In genomic region chr20:38330638-38331037, GRCh38 we compare ENCODE assay signal across 25 cellular contexts. TPM values are rescaled to one million over a fixed set of nuclear protein-coding genes. Genes with fewer than 3 reads are reported as not detected.
A peak's percentile ranks its signal among the peaks of the same experiment; 100 is the strongest.
DNase-seq lines count a peak whose midpoint lies in the region; ATAC-seq, FAIRE-seq and TF ChIP-seq lines count a peak whose summit lies in the region.
"Had no signal": no experiment of that assay in that cellular context is flagged by ENCODE, and none has a peak within 500 bp of the region (broad histone marks: within the 10 kb centered on the region; RNA-seq: fewer than 3 reads in every experiment).

No MANE protein-coding gene starts in this region.

- peak; percentile 92 for ATAC-seq in left lobe of liver
- peak; percentile 88 to 97 (median 93) for ATAC-seq in right lobe of liver
- no peak for ATAC-seq in T-helper 17 cell
- ATAC-seq in GM21528 (IDR thresholded peaks at IDR 0.05; ENCODE audit: low FRiP score, unreplicated experiment), result no peak
- ATAC-seq: GM12878, GM23338, HCT116 had no signal

- FAIRE-seq in HTR-8/SVneo (lab: Jason Lieb, UNC), result peak; percentile 62
- FAIRE-seq: A204.1, D721Med, GM12878, GM19239 had no signal

- 19% methylated on average over 3 of the region's 3 CpGs for WGBS in right lobe of liver (ENCODE audit: insufficient coverage, low coverage, low lambda C conversion rate, missing lambda C conversion rate)

- TF ChIP-seq POLR2A in right lobe of liver (IDR thresholded peaks at IDR 0.05), result no peak

- peaks cover 0 to 13% (median 6%) of the 10 kb centered on the region in 4 donors for H3K4me1 ChIP-seq in right lobe of liver
- H3K4me1 ChIP-seq: BE2C; BLaER1 treated with 17β-estradiol and CSF1 and Interleukin-3, amounts not matched to agents 10 nM and 100 nM had no signal

- H3K27ac Mint-ChIP-seq in T-helper 17 cell, result no peak overlapping the region
- H3K27ac Mint-ChIP-seq: CD14-positive monocyte; CD4-positive, alpha-beta T cell; CD8-positive, alpha-beta memory T cell; GM23338; H9 had no signal

- H3K27ac ChIP-seq in right lobe of liver (no peak overlapping the region), substantia nigra (ENCODE audit: low read depth, low read length, poor library complexity, severe bottlenecking) (no peak overlapping the region)
- H3K27ac ChIP-seq: 22Rv1; BLaER1 treated with 17β-estradiol and CSF1 and Interleukin-3, amounts not matched to agents 10 nM and 100 nM had no signal

- H3K4me3 ChIP-seq in right lobe of liver, result no peak overlapping the region
- H3K4me3 ChIP-seq: BLaER1 treated with 17β-estradiol and CSF1 and Interleukin-3, amounts not matched to agents 10 nM and 100 nM; GM12878; GM23338 had no signal

- no peaks in the 10 kb centered on the region for H3K36me3 ChIP-seq in right lobe of liver
- H3K36me3 ChIP-seq: BE2C; BLaER1 treated with 17β-estradiol and CSF1 and Interleukin-3, amounts not matched to agents 10 nM and 100 nM had no signal

- intact Hi-C loops in right lobe of liver (cut with DNase I), result loop anchor here (10.0 kb wide), 1 partner anchor 84 kb away; no protein-coding TSS in a partner anchor

- TF ChIP-seq CTCF in right lobe of liver (IDR thresholded peaks at IDR 0.05), result no peak

- no peak overlapping the region for H3K4me3 Mint-ChIP-seq in T-helper 17 cell
- H3K4me3 Mint-ChIP-seq: CD14-positive monocyte; CD4-positive, alpha-beta T cell; CD8-positive, alpha-beta memory T cell; GM23338; H9 had no signal

- no peaks in the 10 kb centered on the region for H3K27me3 ChIP-seq in right lobe of liver
- H3K27me3 ChIP-seq: BE2C; BLaER1 treated with 17β-estradiol and CSF1 and Interleukin-3, amounts not matched to agents 10 nM and 100 nM had no signal

- H3K9me3 ChIP-seq in right lobe of liver, result no peaks in the 10 kb centered on the region
- no peaks in the 10 kb centered on the region for H3K9me3 ChIP-seq in T-helper 17 cell (ENCODE audit: control insufficient read depth, low read length, poor library complexity, severe bottlenecking)
- H3K9me3 ChIP-seq: BE2C had no signal

- H3K27me3 Mint-ChIP-seq in T-helper 17 cell, result peaks cover 46% of the 10 kb centered on the region

- H3K36me3 Mint-ChIP-seq in T-helper 17 cell (ENCODE audit: low read depth), result peaks cover 2% of the 10 kb centered on the region
- H3K36me3 Mint-ChIP-seq: CD8-positive, alpha-beta memory T cell had no signal

- no peaks in the 10 kb centered on the region for H3K4me1 Mint-ChIP-seq in T-helper 17 cell
- H3K4me1 Mint-ChIP-seq: CD14-positive monocyte; CD8-positive, alpha-beta memory T cell; GM23338 had no signal

- no peak for DNase-seq in HTR-8/SVneo (ENCODE audit: insufficient read length, low spot score)
- DNase-seq in left lobe of liver (ENCODE audit: low spot score), result peak; percentile 73
- peak; percentile 42 to 78 (median 71) for DNase-seq in right lobe of liver
- DNase-seq in renal cortical epithelial cell (ENCODE audit: low read depth), result peak; percentile 42
- no peak for DNase-seq in substantia nigra (lab: John Stamatoyannopoulos, UW)
- no peak for DNase-seq in T-helper 17 cell
- DNase-seq: AML-193; BE2C; CD4-positive, alpha-beta T cell; CD8-positive, alpha-beta memory T cell; DMS 273 treated with DMSO at 0.1 percent for 48 hours; DMS79; EL; GDM1; H9 had no signal

RNA-seq across cellular contexts. Expression of gene LBP, which starts 15.6 kb away (rescaled TPM):
- total RNA-seq in left lobe of liver (459 TPM), right lobe of liver (1,000 to 10,000 TPM in 3 of 6 experiments, 100 to 1,000 TPM in 3; 380 to 2,142 (median 1,251) TPM), renal cortical epithelial cell (0.35 and 12.6 TPM in 2 replicates), T-helper 17 cell (not detected)
- total RNA-seq: CD4-positive, alpha-beta T cell; CD8-positive, alpha-beta memory T cell had no signal

RNA-seq across cellular contexts. Expression of gene BPI, which starts 26.7 kb away (rescaled TPM):
- total RNA-seq in left lobe of liver (0.48 TPM), right lobe of liver (1 to 10 TPM in 1 of 6 experiments, under 1 TPM in 3, not detected in 2; 0.26 to 1.3 (median 0.60) TPM), renal cortical epithelial cell (not detected in 2 replicates), T-helper 17 cell (not detected)
- total RNA-seq: CD8-positive, alpha-beta memory T cell; GM12878; GM23338; H9 had no signal

Comparison
In these comparisons a context has a peak if more than half of its experiments do, and no peak if none do; other contexts are left out.
1. DNase-seq: peak in left lobe of liver (single experiment), right lobe of liver (3 of 3) and renal cortical epithelial cell (single experiment); none in HTR-8/SVneo (single experiment), substantia nigra (0 of 49) and T-helper 17 cell (0 of 3).
2. ATAC-seq: peak in left lobe of liver (single experiment) and right lobe of liver (4 of 4); none in T-helper 17 cell (single experiment) and GM21528 (single experiment).
3. RNA of gene LBP, which starts 15.6 kb away (total RNA-seq): 380 to 2,142 TPM in right lobe of liver and 459 TPM in left lobe of liver (single experiment); 0.35 to 12.6 TPM in renal cortical epithelial cell and not detected in T-helper 17 cell; every median in the first group is over 10 times any median in the second.